ENCODE assay signal across 1 cellular context in the genomic region with DNA sequence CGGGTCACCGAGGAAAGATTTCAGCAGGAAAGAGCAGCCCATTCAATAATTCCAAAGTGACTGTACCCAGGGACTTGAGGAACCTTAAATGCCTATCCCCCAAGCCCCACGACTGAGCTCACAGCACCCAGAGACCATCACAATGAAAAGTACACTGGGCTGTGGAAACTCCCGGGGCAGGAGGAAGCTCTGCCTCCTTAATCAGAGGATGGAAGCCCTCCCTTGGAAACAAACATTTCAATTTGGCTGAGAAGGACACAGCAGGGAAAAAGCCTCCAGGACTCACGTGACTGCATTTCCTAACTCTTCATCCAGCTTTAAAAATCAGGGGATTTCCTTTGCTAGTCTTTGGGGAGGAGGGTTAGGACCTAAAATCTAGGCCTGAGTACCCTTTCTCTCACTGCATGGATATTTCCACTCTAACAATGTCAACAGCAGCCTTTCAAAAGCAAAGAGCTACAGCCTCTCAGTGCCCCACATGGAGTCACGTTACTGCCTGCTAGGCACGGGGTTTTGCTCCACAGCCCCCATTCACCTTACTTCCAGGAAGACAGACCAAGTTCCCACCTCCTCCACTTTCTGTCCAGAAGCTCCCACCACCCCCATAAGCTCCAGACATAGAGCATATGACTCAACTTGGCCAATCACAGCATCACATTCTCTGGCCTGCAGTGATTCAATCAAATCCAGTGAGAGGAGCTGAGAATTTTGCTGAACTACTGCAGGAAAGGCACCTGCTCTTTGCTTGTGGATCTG.
TF ChIP-seq lines count a peak whose summit lies in the region.

No MANE protein-coding gene starts in this region.

TF ChIP-seq in H1, 55 proteins besides CTCF, POLR2A, EP300 and RAD21:
- TF ChIP-seq NANOG (IDR thresholded peaks at IDR 0.05; ENCODE audit: insufficient read depth, low read depth, low read length, poor library complexity, severe bottlenecking) (no peak), ASH2L (IDR thresholded peaks at IDR 0.05; ENCODE audit: low read length) (peak; percentile 50), POU5F1 (IDR thresholded peaks at IDR 0.05; ENCODE audit: low read depth, low read length) (no peak), GABPA (IDR thresholded peaks at IDR 0.05; ENCODE audit: borderline replicate concordance, insufficient read depth, low read length) (no peak), JUND (IDR thresholded peaks at IDR 0.05; ENCODE audit: low read length) (no peak), YY1 (IDR thresholded peaks at IDR 0.05; ENCODE audit: low read depth, low read length) (0 out of 2 replicates have a peak, but pooled peaks have one; percentile 4)
- TF ChIP-seq, protein P1, sequence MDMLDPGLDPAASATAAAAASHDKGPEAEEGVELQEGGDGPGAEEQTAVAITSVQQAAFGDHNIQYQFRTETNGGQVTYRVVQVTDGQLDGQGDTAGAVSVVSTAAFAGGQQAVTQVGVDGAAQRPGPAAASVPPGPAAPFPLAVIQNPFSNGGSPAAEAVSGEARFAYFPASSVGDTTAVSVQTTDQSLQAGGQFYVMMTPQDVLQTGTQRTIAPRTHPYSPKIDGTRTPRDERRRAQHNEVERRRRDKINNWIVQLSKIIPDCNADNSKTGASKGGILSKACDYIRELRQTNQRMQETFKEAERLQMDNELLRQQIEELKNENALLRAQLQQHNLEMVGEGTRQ (IDR thresholded peaks at IDR 0.05; ENCODE audit: low read length): peak; percentile 47; the same call in 1 of the 2 replicates
